Comparison of ENCODE assay signal across 11 cellular contexts in the genomic region with DNA sequence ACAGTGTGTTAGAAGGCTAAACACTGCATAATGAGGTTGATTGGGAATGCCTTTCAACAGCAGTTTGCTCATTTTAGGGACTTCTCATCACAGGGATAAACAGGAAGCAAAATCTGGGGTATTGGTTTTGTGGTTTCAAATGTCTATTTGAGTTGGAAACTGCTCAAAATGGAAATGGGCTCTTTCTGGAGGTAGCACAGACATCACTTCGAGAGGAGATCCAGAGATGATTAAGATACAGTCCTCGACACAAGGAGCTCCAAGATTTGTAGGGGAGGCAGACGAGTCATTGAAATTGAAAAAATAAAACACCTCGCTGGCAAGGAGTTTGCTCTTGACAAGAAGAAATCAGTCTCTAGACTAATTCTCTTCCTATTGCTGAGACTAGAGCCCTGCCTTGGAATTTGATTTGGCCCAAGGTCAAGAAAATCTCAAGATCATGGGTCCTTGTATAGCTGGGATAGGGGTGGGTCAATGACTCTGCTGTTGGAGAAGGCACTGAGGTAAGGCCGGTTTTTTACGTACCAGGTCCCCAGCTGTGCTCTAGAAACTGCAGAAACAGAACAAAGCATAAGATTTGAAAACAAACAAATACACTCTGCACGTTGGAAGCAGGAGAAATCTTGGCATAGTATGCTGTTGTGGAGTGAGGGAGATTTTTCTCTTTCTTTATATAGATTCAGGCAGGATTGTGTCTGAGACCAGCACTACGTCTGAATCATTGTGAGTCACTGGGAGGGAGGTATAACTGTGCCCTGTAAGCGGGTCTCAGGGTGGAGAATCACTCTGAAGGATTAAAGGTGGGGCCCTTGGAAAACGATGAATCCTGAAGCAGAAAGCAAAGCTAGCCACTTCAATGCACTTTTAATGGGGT. TPM values are rescaled to one million over a fixed set of nuclear protein-coding genes. Genes with fewer than 3 reads are reported as not detected.
DNase-seq lines count a peak whose midpoint lies in the region; ATAC-seq and TF ChIP-seq lines count a peak whose summit lies in the region.
"Had no signal": no experiment of that assay in that cellular context is flagged by ENCODE, and none has a peak within 500 bp of the region (broad histone marks: within the 10 kb centered on the region; RNA-seq: fewer than 3 reads in every experiment).

No MANE protein-coding gene starts in this region.

- H3K4ac ChIP-seq in mesenchymal stem cell (ENCODE audit: low read depth in 1 of 2, low read length in 2 of 2), result no peak overlapping the region

- DNase-seq in M059J (ENCODE audit: low read depth) (peak; percentile 78), mesenchymal stem cell (peak; percentile 67), SW 1271 (lab: John Stamatoyannopoulos, UW) (no peak), neural progenitor cell (ENCODE audit: low spot score) (no peak)
- DNase-seq: DMS53, NCI-H1694 had no signal

- H3K9me3 Mint-ChIP-seq in brain (no peaks in the 10 kb centered on the region), neural progenitor cell (no peaks in the 10 kb centered on the region)

- H3K14ac ChIP-seq in mesenchymal stem cell (ENCODE audit: low read length in 2 of 2), result no peak overlapping the region

- no peak overlapping the region for H2BK5ac ChIP-seq in mesenchymal stem cell (ENCODE audit: low read depth, low read length, poor library complexity, severe bottlenecking)

- H4K8ac ChIP-seq in mesenchymal stem cell (ENCODE audit: low read length), result no peak overlapping the region

- H3K36me3 ChIP-seq in BLaER1 (no peaks in the 10 kb centered on the region), mesenchymal stem cell (ENCODE audit: control insufficient read depth in 1 of 2, insufficient read depth in 2 of 2, low read depth in 1 of 2, low read length in 2 of 2) (no peaks in the 10 kb centered on the region), neural progenitor cell (no peaks in the 10 kb centered on the region)

- no peak overlapping the region for H3K23ac ChIP-seq in mesenchymal stem cell (ENCODE audit: low read length in 2 of 2)

- no peak overlapping the region for H4K91ac ChIP-seq in mesenchymal stem cell (ENCODE audit: low read length)

- H3K27ac ChIP-seq in BLaER1 (no peak overlapping the region; the same call in 1 of the 2 replicates), mesenchymal stem cell (ENCODE audit: low read length, poor library complexity, severe bottlenecking) (no peak overlapping the region), neural progenitor cell (no peak overlapping the region)

- H2BK120ac ChIP-seq in mesenchymal stem cell (ENCODE audit: low read depth, low read length), result no peak overlapping the region

- H2BK12ac ChIP-seq in mesenchymal stem cell (ENCODE audit: low read length in 2 of 2), result no peak overlapping the region

- H3K4me1 ChIP-seq in BLaER1, result peaks cover 43% of the 10 kb centered on the region
- H3K4me1 ChIP-seq in mesenchymal stem cell (ENCODE audit: control insufficient read depth, insufficient read depth, low read depth, low read length), result peaks cover 4% of the 10 kb centered on the region
- peaks cover 44% of the 10 kb centered on the region for H3K4me1 ChIP-seq in neural progenitor cell

- TF ChIP-seq CTCF in brain (conservative IDR thresholded peaks at IDR 0.05), result no peak
- no peak for TF ChIP-seq CTCF in neural progenitor cell (IDR thresholded peaks at IDR 0.05)

- H3K79me1 ChIP-seq in mesenchymal stem cell (replicated peaks; ENCODE audit: low read length, poor library complexity, severe bottlenecking), result no peaks in the 10 kb centered on the region

- H3K9ac ChIP-seq in BLaER1 (no peak overlapping the region), mesenchymal stem cell (ENCODE audit: low read length) (peak overlapping the region; percentile 12), neural progenitor cell (no peak overlapping the region)

- no peak overlapping the region for H2BK15ac ChIP-seq in mesenchymal stem cell (ENCODE audit: low read depth, poor library complexity, severe bottlenecking)

- H3K4me3 ChIP-seq in BLaER1, result no peak overlapping the region
- H3K4me3 ChIP-seq in mesenchymal stem cell (ENCODE audit: insufficient read depth in 1 of 2, low read depth in 1 of 2, low read length in 2 of 2), result peak overlapping the region in 1 of 2 experiments; percentile 13
- H3K4me3 ChIP-seq in neural progenitor cell, result no peak overlapping the region

- H4K20me1 ChIP-seq in BLaER1 (no peaks in the 10 kb centered on the region), neural progenitor cell (ENCODE audit: low read depth) (no peaks in the 10 kb centered on the region)

- H3F3A ChIP-seq in neural progenitor cell (ENCODE audit: low read depth), result peaks cover 13% of the 10 kb centered on the region

- no peaks in the 10 kb centered on the region for H3K79me2 ChIP-seq in neural progenitor cell (ENCODE audit: low read depth)

- ATAC-seq in HG03342 (IDR thresholded peaks at IDR 0.05; ENCODE audit: unreplicated experiment), result no peak
- no peak for ATAC-seq in HG03025 (IDR thresholded peaks at IDR 0.05; ENCODE audit: low FRiP score, unreplicated experiment)

- H3K27ac Mint-ChIP-seq in brain, result peak overlapping the region; percentile 6 to 97 (median 83)
- H3K27ac Mint-ChIP-seq in neural progenitor cell, result no peak overlapping the region

- H3K4me2 ChIP-seq in BLaER1 (peak overlapping the region; percentile 74), mesenchymal stem cell (ENCODE audit: low read length, poor library complexity, severe bottlenecking) (no peak overlapping the region), neural progenitor cell (no peak overlapping the region)

- H3K4me3 Mint-ChIP-seq in brain (peak overlapping the region in 3 of 5 experiments; percentile 32 to 81 (median 79)), neural progenitor cell (no peak overlapping the region)

- peaks cover 60% of the 10 kb centered on the region for H3K4me1 Mint-ChIP-seq in brain
- peaks cover 48% of the 10 kb centered on the region for H3K4me1 Mint-ChIP-seq in neural progenitor cell

- no peak overlapping the region for H2AK5ac ChIP-seq in mesenchymal stem cell (ENCODE audit: low read length, severe bottlenecking)

- H3K9me3 ChIP-seq in BLaER1 (no peaks in the 10 kb centered on the region), mesenchymal stem cell (ENCODE audit: control insufficient read depth, low read length) (peaks cover 4% of the 10 kb centered on the region), neural progenitor cell (ENCODE audit: low read depth) (no peaks in the 10 kb centered on the region)

- H3K36me3 Mint-ChIP-seq in brain (peaks cover 5% of the 10 kb centered on the region), neural progenitor cell (peaks cover 3% of the 10 kb centered on the region)

- no peak overlapping the region for H3K18ac ChIP-seq in mesenchymal stem cell (ENCODE audit: low read depth in 1 of 2, low read length in 2 of 2)

- 30% methylated on average over 10 of the region's 10 CpGs for WGBS in mesenchymal stem cell

- no peaks in the 10 kb centered on the region for H3K27me3 ChIP-seq in BLaER1
- peaks cover 26 to 63% of the 10 kb centered on the region in 2 experiments for H3K27me3 ChIP-seq in mesenchymal stem cell (ENCODE audit: control insufficient read depth in 1 of 2, insufficient read depth in 1 of 2, low read length in 2 of 2)
- no peaks in the 10 kb centered on the region for H3K27me3 ChIP-seq in neural progenitor cell

- H2AFZ ChIP-seq in mesenchymal stem cell (ENCODE audit: low read depth, low read length) (peak overlapping the region; percentile 51), neural progenitor cell (replicated peaks) (no peak overlapping the region)

- H3K27me3 Mint-ChIP-seq in brain (peaks cover 6% of the 10 kb centered on the region), neural progenitor cell (ENCODE audit: insufficient read depth, low read depth) (peaks cover 2% of the 10 kb centered on the region)

RNA-seq across cellular contexts. Expression of a gene that starts 17.7 kb away (rescaled TPM):
- not detected in 2 replicates for total RNA-seq in M059J (2014; rRNA removed; shearing (Covaris generic))
- polyA plus RNA-seq in brain (ENCODE audit: insufficient read depth, low read depth, low replicate concordance), result 11.4 TPM
- not detected for polyA plus RNA-seq in mesenchymal stem cell (2013, experiment 1 of 2)
- not detected for polyA plus RNA-seq in mesenchymal stem cell (2013, experiment 2 of 2)
- 9.7 and 20.2 TPM in 2 replicates for total RNA-seq in neural progenitor cell (ENCODE audit: low replicate concordance)

RNA-seq across cellular contexts. Expression of a gene that starts 47.4 kb away (rescaled TPM):
- not detected in 2 replicates for total RNA-seq in M059J (2014; rRNA removed; shearing (Covaris generic))
- polyA plus RNA-seq in brain (ENCODE audit: insufficient read depth, low read depth, low replicate concordance), result not detected
- polyA plus RNA-seq in mesenchymal stem cell (2013, experiment 1 of 2), result not detected
- polyA plus RNA-seq in mesenchymal stem cell (2013, experiment 2 of 2), result not detected
- 15.0 and 79.0 TPM in 2 replicates for total RNA-seq in neural progenitor cell (ENCODE audit: low replicate concordance)
- total RNA-seq: liver had no signal
- polyA plus RNA-seq: liver had no signal

RNA-seq across cellular contexts. Expression of a gene that starts 52.9 kb away (rescaled TPM):
- total RNA-seq in M059J (2014; rRNA removed; shearing (Covaris generic)), result 6.7 and 8.4 TPM in 2 replicates
- 14.4 TPM for polyA plus RNA-seq in brain (ENCODE audit: insufficient read depth, low read depth, low replicate concordance)
- 2.9 TPM for polyA plus RNA-seq in mesenchymal stem cell (2013, experiment 1 of 2)
- 2.9 TPM for polyA plus RNA-seq in mesenchymal stem cell (2013, experiment 2 of 2)
- 29.4 and 56.2 TPM in 2 replicates for total RNA-seq in neural progenitor cell (ENCODE audit: low replicate concordance)

Comparison
In these comparisons a context has a peak if more than half of its experiments do, and no peak if none do; other contexts are left out.
1. DNase-seq: peak in M059J (single experiment) and mesenchymal stem cell (single experiment); none in SW 1271 (0 of 2) and neural progenitor cell (single experiment).
2. RNA of a gene that starts 17.7 kb away (total RNA-seq): 9.7 to 20.2 TPM in neural progenitor cell; not detected in M059J; every median in the first group is over 10 times any median in the second.
3. RNA of a gene that starts 47.4 kb away (total RNA-seq): 15.0 to 79.0 TPM in neural progenitor cell; not detected in M059J; every median in the first group is over 10 times any median in the second.